In genomic region chr20:18237682-18238081, GRCh38 we compare ENCODE assay signal across 5 cellular contexts.
"Had no signal": no experiment of that assay in that cellular context is flagged by ENCODE, and none has a peak within 500 bp of the region (broad histone marks: within the 10 kb centered on the region; RNA-seq: fewer than 3 reads in every experiment).

No MANE protein-coding gene starts in this region.

- H3K4me3 ChIP-seq: K562 had no signal

- ATAC-seq: HepG2, K562 had no signal

- DNase-seq: IMR-90, KBM-7 had no signal

- H3K27ac ChIP-seq: HL-60 had no signal
